In the genomic region with DNA sequence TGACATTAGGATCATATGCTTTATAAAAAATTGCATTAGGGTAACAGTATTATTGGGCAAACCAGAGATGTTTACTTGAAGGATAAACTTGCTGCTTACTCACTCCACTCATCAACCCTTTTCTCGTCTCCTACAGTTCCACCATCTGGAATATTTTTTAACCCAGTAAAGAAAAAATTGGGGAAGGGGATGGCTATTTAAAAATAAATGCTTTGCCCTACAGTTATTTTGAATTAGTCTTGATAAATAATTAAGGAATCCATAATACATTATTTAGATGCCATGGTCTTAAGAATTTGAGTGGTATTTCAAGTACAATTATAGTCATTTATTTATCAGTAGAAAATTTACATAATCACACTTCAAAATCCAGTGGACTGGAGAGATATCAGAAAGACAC, we compare ENCODE assay signal across 24 cellular contexts.
"Had no signal": no experiment of that assay in that cellular context is flagged by ENCODE, and none has a peak within 500 bp of the region (broad histone marks: within the 10 kb centered on the region; RNA-seq: fewer than 3 reads in every experiment).

No MANE protein-coding gene starts in this region.

- DNase-seq: activated B cell treated with CpG ODN at 0.5 μM for 24 hours; activated CD4-positive, alpha-beta memory T cell treated with anti-CD3 and anti-CD28 coated beads for 36 hours; activated CD4-positive, alpha-beta T cell treated with anti-CD3 and anti-CD28 coated beads for 1 hour; activated CD4-positive, alpha-beta T cell treated with anti-CD3 and anti-CD28 coated beads, Interleukin-2, amount 10 ng/mL, durations not matched to agents 7 days and 5 days; activated CD8-positive, alpha-beta memory T cell treated with anti-CD3 and anti-CD28 coated beads for 24 hours; activated effector memory CD4-positive, alpha-beta T cell treated with anti-CD3 and anti-CD28 coated beads, Interleukin-2, amount 50 U/mL, for 16 hours; activated naive CD4-positive, alpha-beta T cell treated with anti-CD3 and anti-CD28 coated beads for 36 hours; activated T-cell treated with anti-CD3 and anti-CD28 coated beads, Interleukin-2, amount 50 U/mL, for 4 hours; anterior cingulate cortex; body of pancreas; cerebellar nuclear complex; IMR-90; Kasumi-1; KBM-7; NCI-H1048; NCI-H1417 treated with DMSO at 0.1 percent for 48 hours; NCI-H1694 treated with DMSO at 0.1 percent for 48 hours; NCI-H2029 treated with DMSO at 0.1 percent for 48 hours; NCI-H510A; NCI-H526 treated with DMSO at 0.1 percent for 48 hours; NCI-H82; SIG-M5; T-helper 2 cell; T1000 had no signal

- H3K27ac ChIP-seq: body of pancreas had no signal
